Comparison of ENCODE assay signal across 1 cellular context in the genomic region with DNA sequence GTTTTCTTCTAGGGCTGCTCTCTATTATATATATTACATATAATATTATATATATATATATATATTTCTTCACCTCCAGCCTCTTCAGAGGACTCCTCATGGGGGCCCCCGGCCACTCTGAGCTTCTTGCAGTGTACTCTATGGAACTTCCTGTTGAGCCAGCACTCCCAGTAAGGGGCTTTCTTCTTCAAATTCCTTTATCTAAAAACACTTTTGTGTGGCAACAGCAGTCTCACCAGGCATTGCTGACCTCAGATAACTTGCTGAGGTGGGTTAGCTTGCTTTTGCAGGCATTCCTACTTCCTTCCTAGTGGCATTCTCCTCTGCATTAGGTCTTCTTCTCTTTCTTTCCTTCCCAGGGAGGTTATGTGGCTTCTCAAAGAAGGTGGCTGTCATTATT.
TF ChIP-seq lines count a peak whose summit lies in the region.

No MANE protein-coding gene starts in this region.

TF ChIP-seq in IMR-90, 13 proteins besides CTCF, POLR2A, EP300 and RAD21:
- TF ChIP-seq RFX5 (IDR thresholded peaks at IDR 0.05; ENCODE audit: low read depth, low read length) (no peak), FOS (IDR thresholded peaks at IDR 0.05; ENCODE audit: low read depth, low read length) (no peak), BHLHE40 (IDR thresholded peaks at IDR 0.05; ENCODE audit: low read depth, low read length) (no peak), MAZ (IDR thresholded peaks at IDR 0.05; ENCODE audit: borderline replicate concordance, low read depth, low read length) (no peak), MAFK (IDR thresholded peaks at IDR 0.05; ENCODE audit: low read depth, low read length) (no peak), NFE2L2 (IDR thresholded peaks at IDR 0.05; ENCODE audit: low read depth, low read length) (no peak), CHD1 (IDR thresholded peaks at IDR 0.05; ENCODE audit: low read depth, low read length) (no peak), RCOR1 (IDR thresholded peaks at IDR 0.05; ENCODE audit: insufficient replicate concordance, low read length) (no peak), CEBPB (IDR thresholded peaks at IDR 0.05; ENCODE audit: low read depth, low read length) (no peak), SMC3 (IDR thresholded peaks at IDR 0.05; ENCODE audit: low read depth, low read length) (no peak), MXI1 (IDR thresholded peaks at IDR 0.05; ENCODE audit: borderline replicate concordance, low read depth, low read length) (no peak)
- TF ChIP-seq, protein P1, sequence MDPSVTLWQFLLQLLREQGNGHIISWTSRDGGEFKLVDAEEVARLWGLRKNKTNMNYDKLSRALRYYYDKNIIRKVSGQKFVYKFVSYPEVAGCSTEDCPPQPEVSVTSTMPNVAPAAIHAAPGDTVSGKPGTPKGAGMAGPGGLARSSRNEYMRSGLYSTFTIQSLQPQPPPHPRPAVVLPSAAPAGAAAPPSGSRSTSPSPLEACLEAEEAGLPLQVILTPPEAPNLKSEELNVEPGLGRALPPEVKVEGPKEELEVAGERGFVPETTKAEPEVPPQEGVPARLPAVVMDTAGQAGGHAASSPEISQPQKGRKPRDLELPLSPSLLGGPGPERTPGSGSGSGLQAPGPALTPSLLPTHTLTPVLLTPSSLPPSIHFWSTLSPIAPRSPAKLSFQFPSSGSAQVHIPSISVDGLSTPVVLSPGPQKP (IDR thresholded peaks at IDR 0.05; ENCODE audit: borderline replicate concordance, low read depth, low read length) = no peak
- TF ChIP-seq, protein P2, sequence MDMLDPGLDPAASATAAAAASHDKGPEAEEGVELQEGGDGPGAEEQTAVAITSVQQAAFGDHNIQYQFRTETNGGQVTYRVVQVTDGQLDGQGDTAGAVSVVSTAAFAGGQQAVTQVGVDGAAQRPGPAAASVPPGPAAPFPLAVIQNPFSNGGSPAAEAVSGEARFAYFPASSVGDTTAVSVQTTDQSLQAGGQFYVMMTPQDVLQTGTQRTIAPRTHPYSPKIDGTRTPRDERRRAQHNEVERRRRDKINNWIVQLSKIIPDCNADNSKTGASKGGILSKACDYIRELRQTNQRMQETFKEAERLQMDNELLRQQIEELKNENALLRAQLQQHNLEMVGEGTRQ (IDR thresholded peaks at IDR 0.05; ENCODE audit: low read depth, low read length) = no peak
TF ChIP-seq in IMR-90: peak in this region for 0.
